ENCODE assay signal across 15 cellular contexts in the genomic region with DNA sequence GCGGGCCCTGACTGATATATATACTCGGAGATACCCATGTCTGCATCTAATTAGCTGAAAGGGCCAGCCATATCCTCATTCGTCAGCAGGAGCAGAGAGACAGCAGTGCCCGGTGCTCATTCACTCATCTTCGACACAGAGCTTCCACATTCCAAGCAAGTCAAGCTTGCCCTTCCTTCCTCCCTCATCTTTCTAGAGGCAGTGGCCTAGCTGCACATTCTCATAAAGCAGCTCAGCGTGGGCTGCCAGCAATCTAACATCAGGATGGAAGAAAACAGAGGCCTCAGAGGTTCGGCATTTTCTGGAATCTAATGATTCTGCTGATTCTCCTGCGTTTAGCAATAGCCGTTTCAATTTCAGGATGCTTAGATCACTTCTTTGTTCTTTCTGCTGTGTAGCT.
DNase-seq lines count a peak whose midpoint lies in the region; FAIRE-seq and TF ChIP-seq lines count a peak whose summit lies in the region.
"Had no signal": no experiment of that assay in that cellular context is flagged by ENCODE, and none has a peak within 500 bp of the region (broad histone marks: within the 10 kb centered on the region; RNA-seq: fewer than 3 reads in every experiment).

No MANE protein-coding gene starts in this region.

- CTCF ChIA-PET in H1 (lab: Charles Lee; ENCODE audit: partially characterized antibody): interaction anchor here (0.7 to 2.0 kb wide), 11 partner anchors 9 to 263 kb away, joined by 3 to 5 read pairs (median 3); a partner anchor contains a TSS

- no peak overlapping the region for H4K5ac ChIP-seq in H1 (ENCODE audit: insufficient read length, low read depth, low read length)

- no peak overlapping the region for H3K56ac ChIP-seq in H1 (replicated peaks; ENCODE audit: insufficient read length, low read depth, low read length)

- peak; percentile 44 for DNase-seq in DMS53 (lab: John Stamatoyannopoulos, UW)
- no peak for DNase-seq in DMS53 treated with DMSO at 0.1 percent for 48 hours (lab: John Stamatoyannopoulos, UW; ENCODE audit: unreplicated experiment)
- DNase-seq in H1 (ENCODE audit: low read depth in 1 of 2, low spot score in 2 of 2): no peak
- peak; percentile 43 for DNase-seq in myocyte (ENCODE audit: low read depth)
- DNase-seq in uterus: peak; percentile 36 to 46
- no peak for DNase-seq in posterior cingulate gyrus
- DNase-seq in HTR-8/SVneo (ENCODE audit: insufficient read length, low spot score): no peak
- DNase-seq in activated CD4-positive, alpha-beta T cell treated with anti-CD3 and anti-CD28 coated beads for 4 hours: no peak
- DNase-seq: activated T-cell treated with anti-CD3 and anti-CD28 coated beads, Interleukin-2, amount 50 U/mL, for 1 hour; effector CD4-positive, alpha-beta T cell; KG1; NCI-H82; stimulated activated CD4-positive, alpha-beta T cell treated with anti-CD3 and anti-CD28 coated beads, Interleukin-15, amount 100 ng/mL, for 24 hours; T-helper 17 cell had no signal

- H4K8ac ChIP-seq in H1 (ENCODE audit: extremely low read depth, insufficient read depth, low read length): no peak overlapping the region

- no peak overlapping the region for H3K9ac ChIP-seq in H1 (replicated peaks in 1 of 4; ENCODE audit: extremely low read depth in 1 of 4, low read depth in 3 of 4, low read length in 3 of 4)

- peak overlapping the region; percentile 83; the same call in 1 of the 2 replicates for H2BK12ac ChIP-seq in H1 (ENCODE audit: low read depth, low read length)

- no peak overlapping the region for H2BK20ac ChIP-seq in H1 (ENCODE audit: low read length)

- H4K91ac ChIP-seq in H1 (replicated peaks; ENCODE audit: insufficient read length, low read length): no peak overlapping the region

- no peak overlapping the region for H3K23ac ChIP-seq in H1 (ENCODE audit: insufficient read length)

- H2BK5ac ChIP-seq in H1 (ENCODE audit: low read depth, low read length): no peak overlapping the region

- TF ChIP-seq POLR2A in H1 (IDR thresholded peaks at IDR 0.05; ENCODE audit: control extremely low read depth in 1 of 2, low read depth in 2 of 2, low read length in 2 of 2) (no peak), uterus (IDR thresholded peaks at IDR 0.05) (no peak)

- no peaks in the 10 kb centered on the region for H3K79me1 ChIP-seq in H1 (ENCODE audit: low read depth, low read length)

- TF ChIP-seq CTCF in H1 (IDR thresholded peaks at IDR 0.05; ENCODE audit: control extremely low read depth in 1 of 3, insufficient read depth in 1 of 3, low read depth in 1 of 3, low read length in 3 of 3): no peak
- no peak for TF ChIP-seq CTCF in uterus (IDR thresholded peaks at IDR 0.05)

- H4K20me1 ChIP-seq in H1 (replicated peaks in 1 of 2; ENCODE audit: control insufficient read depth in 1 of 2, insufficient read depth in 2 of 2, low read length in 2 of 2): no peaks in the 10 kb centered on the region

- TF ChIP-seq RAD21 in H1 (IDR thresholded peaks at IDR 0.05 in 1 of 2, conservative IDR thresholded peaks at IDR 0.05 in 1 of 2; ENCODE audit: low read depth in 2 of 2, low read length in 2 of 2): no peak

- intact Hi-C loops in uterus (cut with DNase I; ENCODE audit: low total_unique reads) (loop anchor here (5.0 kb wide), 1 partner anchor 111 kb away; a partner anchor contains a TSS), posterior cingulate gyrus (cut with DNase I) (no loop called here)

- H3K9me3 ChIP-seq in H1 (ENCODE audit: insufficient read depth in 2 of 2, low read depth in 1 of 2, low read length in 1 of 2): no peaks in the 10 kb centered on the region
- H3K9me3 ChIP-seq in uterus: no peaks in the 10 kb centered on the region

- H2BK120ac ChIP-seq in H1 (replicated peaks; ENCODE audit: low read depth, low read length): no peak overlapping the region

- no peak for TF ChIP-seq EP300 in H1 (IDR thresholded peaks at IDR 0.05; ENCODE audit: borderline replicate concordance in 1 of 2, low read depth in 2 of 2, low read length in 2 of 2)

- H3K4ac ChIP-seq in H1 (replicated peaks; ENCODE audit: insufficient read length, low read depth, low read length): no peak overlapping the region

- WGBS in H1 (ENCODE audit: extremely low coverage in 1 of 2, insufficient coverage in 1 of 2, insufficient read length in 1 of 2, insufficient replicate concordance in 2 of 2, low coverage in 1 of 2, low lambda C conversion rate in 2 of 2, missing lambda C conversion rate in 1 of 2), 2 experiments: 90% methylated on average over 9 of the region's 9 CpGs; no CpG with 5 or more reads in 1 of the 2 experiments

- no peaks in the 10 kb centered on the region for H3K79me2 ChIP-seq in H1 (ENCODE audit: control insufficient read depth in 1 of 2, insufficient read depth in 2 of 2, low read length in 2 of 2)

- H2BK15ac ChIP-seq in H1 (ENCODE audit: low read length): no peak overlapping the region; the same call in 1 of the 2 replicates

- no peak overlapping the region for H3K4me2 ChIP-seq in H1 (ENCODE audit: insufficient read depth in 1 of 2, low read depth in 2 of 2, low read length in 2 of 2)

- H3K4me1 ChIP-seq in H1 (replicated peaks in 1 of 4; ENCODE audit: control insufficient read depth in 3 of 4, insufficient read depth in 4 of 4, low read length in 3 of 4): peaks cover 0 to 17% (median 8%) of the 10 kb centered on the region in 4 experiments; a peak in 4 of 7 replicates
- H3K4me1 ChIP-seq in uterus: peaks cover 4 to 11% of the 10 kb centered on the region in 2 donors

- H3K18ac ChIP-seq in H1 (ENCODE audit: extremely low read depth, low read length): no peak overlapping the region

- H2AK5ac ChIP-seq in H1 (ENCODE audit: low read depth, low read length): no peak overlapping the region

- H3K36me3 ChIP-seq in H1 (ENCODE audit: control insufficient read depth in 2 of 4, insufficient read depth in 4 of 4, low read length in 3 of 4) (no peaks in the 10 kb centered on the region), uterus (no peaks in the 10 kb centered on the region)

- FAIRE-seq in H1 (lab: Jason Lieb, UNC) (no peak), HTR-8/SVneo (lab: Jason Lieb, UNC) (no peak)
- FAIRE-seq: keratinocyte had no signal

- no peak overlapping the region for H3K14ac ChIP-seq in H1 (ENCODE audit: insufficient read length)

- H3K4me3 ChIP-seq in H1 (ENCODE audit: extremely low read depth in 1 of 4, insufficient read depth in 2 of 4, low read depth in 3 of 4, low read length in 4 of 4) (no peak overlapping the region), uterus (no peak overlapping the region)

- no peaks in the 10 kb centered on the region for H3K23me2 ChIP-seq in H1 (ENCODE audit: low read depth, low read length)

- H3K27ac ChIP-seq in H1 (ENCODE audit: low read depth, low read length) (no peak overlapping the region), uterus (peak overlapping the region; percentile 53 to 79)

- H3K27me3 ChIP-seq in H1 (replicated peaks in 1 of 4; ENCODE audit: control insufficient read depth in 3 of 4, extremely low read depth in 1 of 4, insufficient read depth in 3 of 4, low read length in 3 of 4) (no peaks in the 10 kb centered on the region), uterus (no peaks in the 10 kb centered on the region)

- POLR2A ChIA-PET in H1 (lab: Charles Lee; ENCODE audit: partially characterized antibody): interaction anchor here (1.7 to 2.3 kb wide), 3 partner anchors 29 to 113 kb away, joined by 3 to 10 read pairs (median 6); a partner anchor contains a TSS

- H2AFZ ChIP-seq in H1 (ENCODE audit: low read length): 0 out of 2 replicates have a peak overlapping the region, but pooled peaks have one; percentile 33

TF ChIP-seq in H1, 55 proteins besides CTCF, POLR2A, EP300 and RAD21 (continues in another document):
- TF ChIP-seq HDAC2 (IDR thresholded peaks at IDR 0.05; ENCODE audit: borderline replicate concordance in 1 of 2, low read depth in 2 of 2, low read length in 2 of 2) (no peak), SRF (IDR thresholded peaks at IDR 0.05; ENCODE audit: low read depth, low read length) (no peak), CBX5 (IDR thresholded peaks at IDR 0.05; ENCODE audit: low read depth, low read length) (no peak)

Comparison
In these comparisons a context has a peak if more than half of its experiments do, and no peak if none do; other contexts are left out.
1. DNase-seq: peak in DMS53 (single experiment), myocyte (single experiment) and uterus (2 of 2); none in DMS53 treated with DMSO at 0.1 percent for 48 hours (single experiment), H1 (0 of 2), posterior cingulate gyrus (0 of 10), HTR-8/SVneo (single experiment) and activated CD4-positive, alpha-beta T cell treated with anti-CD3 and anti-CD28 coated beads for 4 hours (0 of 2).